In the genomic region with DNA sequence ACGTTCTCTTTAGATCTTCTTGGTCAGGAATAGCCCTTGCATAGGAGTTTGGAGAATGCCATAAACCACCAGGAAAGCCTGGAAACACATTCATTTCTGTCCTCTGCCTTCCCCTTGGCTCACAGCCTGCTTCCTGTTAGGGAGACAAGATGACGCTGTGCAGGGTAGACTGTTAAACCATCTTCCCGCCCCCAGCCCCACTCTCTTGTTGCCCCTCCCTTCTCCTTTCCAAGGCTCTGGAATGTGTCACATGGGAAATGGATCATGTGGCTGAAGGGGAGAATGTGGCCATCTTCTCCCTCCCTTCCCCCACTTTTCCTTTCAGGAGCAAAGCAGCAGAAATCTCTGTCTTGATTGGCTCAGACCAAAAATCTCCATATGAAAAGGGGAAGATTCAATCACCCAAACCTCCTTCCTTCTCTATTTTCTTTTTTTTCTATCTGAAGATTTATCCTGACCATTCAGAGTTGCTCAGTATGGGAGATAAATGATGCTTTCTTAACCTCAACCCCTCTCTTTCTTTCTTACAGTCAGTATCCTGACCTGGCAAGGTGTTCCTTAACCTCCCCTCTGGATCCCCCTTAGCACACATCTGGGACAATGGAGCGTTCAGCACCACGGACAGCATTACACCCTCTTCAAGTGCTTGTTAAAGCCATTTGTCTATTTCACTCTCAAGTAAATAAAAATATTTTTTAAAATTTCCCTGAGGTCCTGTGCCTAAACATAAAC, we compare ENCODE assay signal across 1 cellular context.
TF ChIP-seq lines count a peak whose summit lies in the region.

No MANE protein-coding gene starts in this region.

TF ChIP-seq in WTC11, 78 proteins besides CTCF, POLR2A, EP300 and RAD21 (continued from another document):
- TF ChIP-seq ZNF281 (CRISPR knock-in tag; IDR thresholded peaks at IDR 0.05) (0 out of 2 replicates have a peak, but pooled peaks have one; percentile 16), SMAD3 (CRISPR knock-in tag; IDR thresholded peaks at IDR 0.05; ENCODE audit: borderline replicate concordance) (no peak), CBFB (CRISPR knock-in tag; IDR thresholded peaks at IDR 0.05; ENCODE audit: low read depth) (no peak), FOXP1 (CRISPR knock-in tag; IDR thresholded peaks at IDR 0.05; ENCODE audit: borderline replicate concordance) (no peak), USF2 (CRISPR knock-in tag; IDR thresholded peaks at IDR 0.05) (peak; percentile 97), ZNF232 (CRISPR knock-in tag; IDR thresholded peaks at IDR 0.05) (no peak), SOX15 (CRISPR knock-in tag; IDR thresholded peaks at IDR 0.05) (no peak), ZMAT4 (CRISPR knock-in tag; IDR thresholded peaks at IDR 0.05) (no peak), EMX1 (CRISPR knock-in tag; IDR thresholded peaks at IDR 0.05) (no peak), E2F4 (CRISPR knock-in tag; IDR thresholded peaks at IDR 0.05; ENCODE audit: borderline replicate concordance, low read depth) (no peak), TCF7 (CRISPR knock-in tag; IDR thresholded peaks at IDR 0.05; ENCODE audit: low read depth) (no peak), ZNF121 (CRISPR knock-in tag; IDR thresholded peaks at IDR 0.05) (no peak), ZNF671 (CRISPR knock-in tag; IDR thresholded peaks at IDR 0.05) (no peak), TEAD4 (CRISPR knock-in tag; IDR thresholded peaks at IDR 0.05) (0 out of 2 replicates have a peak, but pooled peaks have one; percentile 14), CREM (CRISPR knock-in tag; IDR thresholded peaks at IDR 0.05) (peak; percentile 36; the same call in 1 of the 2 replicates), NR2C2 (CRISPR knock-in tag; IDR thresholded peaks at IDR 0.05) (no peak), FOXJ3 (CRISPR knock-in tag; IDR thresholded peaks at IDR 0.05; ENCODE audit: borderline replicate concordance) (no peak), FOXP4 (CRISPR knock-in tag; IDR thresholded peaks at IDR 0.05) (no peak), ZNF416 (CRISPR knock-in tag; IDR thresholded peaks at IDR 0.05) (no peak), NFATC4 (CRISPR knock-in tag; IDR thresholded peaks at IDR 0.05) (no peak), MYBL2 (CRISPR knock-in tag; IDR thresholded peaks at IDR 0.05) (0 out of 2 replicates have a peak, but pooled peaks have one; percentile 17), IRF1 (CRISPR knock-in tag; IDR thresholded peaks at IDR 0.05) (no peak), USF1 (CRISPR knock-in tag; IDR thresholded peaks at IDR 0.05) (peak; percentile 98), CREB1 (CRISPR knock-in tag; IDR thresholded peaks at IDR 0.05) (no peak)
- TF ChIP-seq, protein P1, sequence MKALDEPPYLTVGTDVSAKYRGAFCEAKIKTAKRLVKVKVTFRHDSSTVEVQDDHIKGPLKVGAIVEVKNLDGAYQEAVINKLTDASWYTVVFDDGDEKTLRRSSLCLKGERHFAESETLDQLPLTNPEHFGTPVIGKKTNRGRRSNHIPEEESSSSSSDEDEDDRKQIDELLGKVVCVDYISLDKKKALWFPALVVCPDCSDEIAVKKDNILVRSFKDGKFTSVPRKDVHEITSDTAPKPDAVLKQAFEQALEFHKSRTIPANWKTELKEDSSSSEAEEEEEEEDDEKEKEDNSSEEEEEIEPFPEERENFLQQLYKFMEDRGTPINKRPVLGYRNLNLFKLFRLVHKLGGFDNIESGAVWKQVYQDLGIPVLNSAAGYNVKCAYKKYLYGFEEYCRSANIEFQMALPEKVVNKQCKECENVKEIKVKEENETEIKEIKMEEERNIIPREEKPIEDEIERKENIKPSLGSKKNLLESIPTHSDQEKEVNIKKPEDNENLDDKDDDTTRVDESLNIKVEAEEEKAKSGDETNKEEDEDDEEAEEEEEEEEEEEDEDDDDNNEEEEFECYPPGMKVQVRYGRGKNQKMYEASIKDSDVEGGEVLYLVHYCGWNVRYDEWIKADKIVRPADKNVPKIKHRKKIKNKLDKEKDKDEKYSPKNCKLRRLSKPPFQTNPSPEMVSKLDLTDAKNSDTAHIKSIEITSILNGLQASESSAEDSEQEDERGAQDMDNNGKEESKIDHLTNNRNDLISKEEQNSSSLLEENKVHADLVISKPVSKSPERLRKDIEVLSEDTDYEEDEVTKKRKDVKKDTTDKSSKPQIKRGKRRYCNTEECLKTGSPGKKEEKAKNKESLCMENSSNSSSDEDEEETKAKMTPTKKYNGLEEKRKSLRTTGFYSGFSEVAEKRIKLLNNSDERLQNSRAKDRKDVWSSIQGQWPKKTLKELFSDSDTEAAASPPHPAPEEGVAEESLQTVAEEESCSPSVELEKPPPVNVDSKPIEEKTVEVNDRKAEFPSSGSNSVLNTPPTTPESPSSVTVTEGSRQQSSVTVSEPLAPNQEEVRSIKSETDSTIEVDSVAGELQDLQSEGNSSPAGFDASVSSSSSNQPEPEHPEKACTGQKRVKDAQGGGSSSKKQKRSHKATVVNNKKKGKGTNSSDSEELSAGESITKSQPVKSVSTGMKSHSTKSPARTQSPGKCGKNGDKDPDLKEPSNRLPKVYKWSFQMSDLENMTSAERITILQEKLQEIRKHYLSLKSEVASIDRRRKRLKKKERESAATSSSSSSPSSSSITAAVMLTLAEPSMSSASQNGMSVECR (CRISPR knock-in tag; IDR thresholded peaks at IDR 0.05; ENCODE audit: borderline replicate concordance), result no peak; the same call in 1 of the 2 replicates
- TF ChIP-seq, protein P2, sequence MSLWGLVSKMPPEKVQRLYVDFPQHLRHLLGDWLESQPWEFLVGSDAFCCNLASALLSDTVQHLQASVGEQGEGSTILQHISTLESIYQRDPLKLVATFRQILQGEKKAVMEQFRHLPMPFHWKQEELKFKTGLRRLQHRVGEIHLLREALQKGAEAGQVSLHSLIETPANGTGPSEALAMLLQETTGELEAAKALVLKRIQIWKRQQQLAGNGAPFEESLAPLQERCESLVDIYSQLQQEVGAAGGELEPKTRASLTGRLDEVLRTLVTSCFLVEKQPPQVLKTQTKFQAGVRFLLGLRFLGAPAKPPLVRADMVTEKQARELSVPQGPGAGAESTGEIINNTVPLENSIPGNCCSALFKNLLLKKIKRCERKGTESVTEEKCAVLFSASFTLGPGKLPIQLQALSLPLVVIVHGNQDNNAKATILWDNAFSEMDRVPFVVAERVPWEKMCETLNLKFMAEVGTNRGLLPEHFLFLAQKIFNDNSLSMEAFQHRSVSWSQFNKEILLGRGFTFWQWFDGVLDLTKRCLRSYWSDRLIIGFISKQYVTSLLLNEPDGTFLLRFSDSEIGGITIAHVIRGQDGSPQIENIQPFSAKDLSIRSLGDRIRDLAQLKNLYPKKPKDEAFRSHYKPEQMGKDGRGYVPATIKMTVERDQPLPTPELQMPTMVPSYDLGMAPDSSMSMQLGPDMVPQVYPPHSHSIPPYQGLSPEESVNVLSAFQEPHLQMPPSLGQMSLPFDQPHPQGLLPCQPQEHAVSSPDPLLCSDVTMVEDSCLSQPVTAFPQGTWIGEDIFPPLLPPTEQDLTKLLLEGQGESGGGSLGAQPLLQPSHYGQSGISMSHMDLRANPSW (CRISPR knock-in tag; conservative IDR thresholded peaks at IDR 0.05; ENCODE audit: low read depth), result 0 out of 2 replicates have a peak, but pooled peaks have one; percentile 63
- TF ChIP-seq, protein P3, sequence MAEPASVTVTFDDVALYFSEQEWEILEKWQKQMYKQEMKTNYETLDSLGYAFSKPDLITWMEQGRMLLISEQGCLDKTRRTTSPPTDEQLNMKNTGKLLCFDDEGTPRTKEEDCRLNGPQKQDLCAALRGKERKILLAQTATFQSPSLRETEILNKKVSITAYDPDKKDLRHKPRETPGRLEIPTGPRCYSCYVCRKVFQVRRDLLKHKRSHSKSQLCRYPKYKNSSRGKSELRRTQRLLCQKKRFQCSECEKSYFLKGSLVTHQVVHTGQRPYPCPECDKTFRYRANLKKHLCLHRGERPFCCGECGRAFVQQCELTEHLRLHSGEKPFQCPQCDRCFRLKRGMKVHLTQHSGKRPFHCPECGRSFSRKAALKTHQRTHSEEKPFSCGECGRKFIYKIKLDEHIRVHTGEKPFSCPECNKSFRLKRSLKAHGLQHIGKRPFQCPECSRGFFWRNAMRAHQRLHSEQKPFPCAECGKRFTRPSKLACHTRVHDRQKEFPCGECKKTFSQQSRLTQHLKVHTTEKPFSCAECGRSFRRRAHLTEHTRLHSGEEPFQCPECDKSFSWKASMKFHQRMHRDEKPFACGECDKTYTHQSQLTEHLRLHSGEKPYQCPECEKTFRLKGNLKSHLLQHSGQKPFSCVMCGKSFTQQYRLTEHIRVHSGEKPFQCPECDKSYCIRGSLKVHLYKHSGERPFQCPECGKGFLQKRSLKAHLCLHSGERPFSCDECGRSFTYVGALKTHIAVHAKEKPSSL (CRISPR knock-in tag; conservative IDR thresholded peaks at IDR 0.05), result no peak
- TF ChIP-seq, protein P4, sequence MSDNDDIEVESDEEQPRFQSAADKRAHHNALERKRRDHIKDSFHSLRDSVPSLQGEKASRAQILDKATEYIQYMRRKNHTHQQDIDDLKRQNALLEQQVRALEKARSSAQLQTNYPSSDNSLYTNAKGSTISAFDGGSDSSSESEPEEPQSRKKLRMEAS (CRISPR knock-in tag; IDR thresholded peaks at IDR 0.05), result peak; percentile 69
- TF ChIP-seq, protein P5, sequence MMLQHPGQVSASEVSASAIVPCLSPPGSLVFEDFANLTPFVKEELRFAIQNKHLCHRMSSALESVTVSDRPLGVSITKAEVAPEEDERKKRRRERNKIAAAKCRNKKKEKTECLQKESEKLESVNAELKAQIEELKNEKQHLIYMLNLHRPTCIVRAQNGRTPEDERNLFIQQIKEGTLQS (CRISPR knock-in tag; conservative IDR thresholded peaks at IDR 0.05), result no peak
